ENCODE assay signal across 9 cellular contexts in genomic region chr19:48443731-48444128, GRCh38. TPM values are rescaled to one million over a fixed set of nuclear protein-coding genes. Genes with fewer than 3 reads are reported as not detected.
DNase-seq lines count a peak whose midpoint lies in the region; ATAC-seq and TF ChIP-seq lines count a peak whose summit lies in the region.
"Had no signal": no experiment of that assay in that cellular context is flagged by ENCODE, and none has a peak within 500 bp of the region (broad histone marks: within the 10 kb centered on the region; RNA-seq: fewer than 3 reads in every experiment).

No MANE protein-coding gene starts in this region.

- H2AFZ ChIP-seq in Loucy (ENCODE audit: low read length) (no peak overlapping the region), smooth muscle cell (ENCODE audit: low read depth) (no peak overlapping the region)

- DNase-seq in smooth muscle cell (lab: John Stamatoyannopoulos, UW; ENCODE audit: unreplicated experiment), result no peak
- no peak for DNase-seq in NCI-H2107 (lab: John Stamatoyannopoulos, UW)
- DNase-seq in effector CD8-positive, alpha-beta T cell (lab: John Stamatoyannopoulos, UW), result no peak
- DNase-seq: cerebellar nuclear complex, SW 1271 had no signal

- H3K9ac ChIP-seq in Loucy (ENCODE audit: low read depth, low read length, poor library complexity, severe bottlenecking), result no peak overlapping the region
- no peak overlapping the region for H3K9ac ChIP-seq in smooth muscle cell (ENCODE audit: low read depth)

- peaks cover 4% of the 10 kb centered on the region; the same call in 1 of the 2 replicates for H3K36me3 ChIP-seq in Loucy (ENCODE audit: insufficient read depth, low read length)
- no peaks in the 10 kb centered on the region for H3K36me3 ChIP-seq in smooth muscle cell (ENCODE audit: low read depth)

- H3K4me2 ChIP-seq in Loucy (ENCODE audit: low read depth, low read length, poor library complexity, severe bottlenecking), result peak overlapping the region; percentile 99
- H3K4me2 ChIP-seq in smooth muscle cell, result peak overlapping the region; percentile 96

- no peak for TF ChIP-seq CTCF in Loucy (conservative IDR thresholded peaks at IDR 0.05; ENCODE audit: low read length)
- TF ChIP-seq CTCF in smooth muscle cell (IDR thresholded peaks at IDR 0.05; ENCODE audit: borderline replicate concordance, insufficient read depth, poor library complexity, severe bottlenecking), result no peak

- no peaks in the 10 kb centered on the region for H3K9me3 Mint-ChIP-seq in dendritic cell treated with granulocyte-macrophage colony-stimulating factor and Interleukin-4, amounts not matched to agents 40 ng/mL and 50 ng/mL, for 4 days

- H3K79me2 ChIP-seq in Loucy (ENCODE audit: insufficient read depth, low read length), result peaks cover 27% of the 10 kb centered on the region
- peaks cover 21% of the 10 kb centered on the region for H3K79me2 ChIP-seq in smooth muscle cell (ENCODE audit: low read depth)

- peaks cover 48% of the 10 kb centered on the region for H3K36me3 Mint-ChIP-seq in dendritic cell treated with granulocyte-macrophage colony-stimulating factor and Interleukin-4, amounts not matched to agents 40 ng/mL and 50 ng/mL, for 4 days (ENCODE audit: low read depth)

- WGBS in smooth muscle cell (ENCODE audit: low lambda C conversion rate), result 72% methylated on average over 38 of the region's 45 CpGs

- no peaks in the 10 kb centered on the region for H3K9me3 ChIP-seq in Loucy (ENCODE audit: insufficient read depth, low read depth, low read length)
- no peaks in the 10 kb centered on the region for H3K9me3 ChIP-seq in smooth muscle cell (replicated peaks; ENCODE audit: low read depth)

- H3K9me2 ChIP-seq in Loucy (replicated peaks; ENCODE audit: low read depth, low read length), result no peaks in the 10 kb centered on the region

- intact Hi-C loops in dendritic cell treated with granulocyte-macrophage colony-stimulating factor and Interleukin-4, amounts not matched to agents 40 ng/mL and 50 ng/mL, for 4 days (cut with micrococcal nuclease), result loop anchor here (2.0 kb wide), 1 partner anchor 53 kb away; the partner anchor contains the start of gene KDELR1

- no peak overlapping the region for H3K4me3 Mint-ChIP-seq in dendritic cell treated with granulocyte-macrophage colony-stimulating factor and Interleukin-4, amounts not matched to agents 40 ng/mL and 50 ng/mL, for 4 days

- H3K4me1 Mint-ChIP-seq in dendritic cell treated with granulocyte-macrophage colony-stimulating factor and Interleukin-4, amounts not matched to agents 40 ng/mL and 50 ng/mL, for 4 days (ENCODE audit: low read depth), result peaks cover 38% of the 10 kb centered on the region

- peaks cover 35% of the 10 kb centered on the region for H3K27me3 Mint-ChIP-seq in dendritic cell treated with granulocyte-macrophage colony-stimulating factor and Interleukin-4, amounts not matched to agents 40 ng/mL and 50 ng/mL, for 4 days
- H3K27me3 Mint-ChIP-seq: progenitor cell of endocrine pancreas had no signal

- no peak for ATAC-seq in GM18519 (IDR thresholded peaks at IDR 0.05; ENCODE audit: low FRiP score, unreplicated experiment)

- H4K20me1 ChIP-seq in Loucy (ENCODE audit: insufficient read depth, low read length, poor library complexity, severe bottlenecking) (peaks cover 7% of the 10 kb centered on the region), smooth muscle cell (ENCODE audit: low read depth) (no peaks in the 10 kb centered on the region)

- peak overlapping the region; percentile 56 for H3K27ac Mint-ChIP-seq in dendritic cell treated with granulocyte-macrophage colony-stimulating factor and Interleukin-4, amounts not matched to agents 40 ng/mL and 50 ng/mL, for 4 days

- H3F3A ChIP-seq in Loucy (ENCODE audit: low read depth) (no peaks in the 10 kb centered on the region), smooth muscle cell (ENCODE audit: low read depth) (peaks cover 5% of the 10 kb centered on the region)

- peaks cover 11% of the 10 kb centered on the region for H3K4me1 ChIP-seq in Loucy (ENCODE audit: insufficient read depth, low read length, poor library complexity, severe bottlenecking)
- peaks cover 13% of the 10 kb centered on the region for H3K4me1 ChIP-seq in smooth muscle cell (ENCODE audit: low read depth)

- peak overlapping the region; percentile 92 for H3K4me3 ChIP-seq in Loucy (ENCODE audit: low read length, poor library complexity, severe bottlenecking)
- H3K4me3 ChIP-seq in smooth muscle cell, result no peak overlapping the region

- no peak overlapping the region for H3K27ac ChIP-seq in smooth muscle cell (ENCODE audit: low read depth)

- H3K27me3 ChIP-seq in Loucy (ENCODE audit: insufficient read depth, low read length, poor library complexity, severe bottlenecking) (no peaks in the 10 kb centered on the region), smooth muscle cell (ENCODE audit: low read depth) (no peaks in the 10 kb centered on the region)

RNA-seq across cellular contexts. Expression of gene GRWD1, which starts 2.1 kb away (rescaled TPM):
- 11.7 and 22.1 TPM in 2 replicates for total RNA-seq in smooth muscle cell
- polyA plus RNA-seq in smooth muscle cell, result 23.6 and 25.7 TPM in 2 replicates

RNA-seq across cellular contexts. Expression of gene KCNJ14, which starts 11.6 kb away (rescaled TPM):
- total RNA-seq in smooth muscle cell, result 1.2 and 1.8 TPM in 2 replicates
- 1.7 and 2.0 TPM in 2 replicates for polyA plus RNA-seq in smooth muscle cell

RNA-seq across cellular contexts. Expression of gene CYTH2, which starts 25.4 kb away (rescaled TPM):
- total RNA-seq in smooth muscle cell, result 44.5 and 49.7 TPM in 2 replicates
- polyA plus RNA-seq in smooth muscle cell, result 62.1 and 95.0 TPM in 2 replicates

RNA-seq across cellular contexts. Expression of gene GRIN2D, which starts 50.3 kb away (rescaled TPM):
- total RNA-seq in smooth muscle cell, result 3.5 and 4.0 TPM in 2 replicates
- 10.7 and 12.7 TPM in 2 replicates for polyA plus RNA-seq in smooth muscle cell

RNA-seq across cellular contexts. Expression of gene KDELR1, which starts 52.4 kb away (rescaled TPM):
- total RNA-seq in smooth muscle cell, result 203 and 239 TPM in 2 replicates
- 296 and 315 TPM in 2 replicates for polyA plus RNA-seq in smooth muscle cell
